ENCODE assay signal across 16 cellular contexts in genomic region chr6:85068221-85068620, GRCh38.
DNase-seq lines count a peak whose midpoint lies in the region; ATAC-seq and TF ChIP-seq lines count a peak whose summit lies in the region.
"Had no signal": no experiment of that assay in that cellular context is flagged by ENCODE, and none has a peak within 500 bp of the region (broad histone marks: within the 10 kb centered on the region; RNA-seq: fewer than 3 reads in every experiment).

No MANE protein-coding gene starts in this region.

- CTCF ChIA-PET in MCF 10A (lab: Yijun Ruan, JAX) = interaction anchor here (0.6 to 0.7 kb wide), 4 partner anchors 50 to 795 kb away, joined by 3 to 4 read pairs (median 3); no protein-coding TSS in a partner anchor

- no peak for ATAC-seq in sciatic nerve
- ATAC-seq: GM12878, K562 had no signal

- H3K36me3 ChIP-seq in breast epithelium = no peaks in the 10 kb centered on the region
- no peaks in the 10 kb centered on the region for H3K36me3 ChIP-seq in effector memory CD4-positive, alpha-beta T cell (ENCODE audit: control insufficient read depth, insufficient read depth, low read length)

- no peaks in the 10 kb centered on the region for H3K9me3 Mint-ChIP-seq in MCF 10A (ENCODE audit: unreplicated experiment)

- H3K4me1 ChIP-seq in breast epithelium = no peaks in the 10 kb centered on the region
- no peaks in the 10 kb centered on the region for H3K4me1 ChIP-seq in effector memory CD4-positive, alpha-beta T cell (ENCODE audit: control insufficient read depth, insufficient read depth, low read length, poor library complexity, severe bottlenecking)

- POLR2A ChIA-PET in MCF 10A (lab: Yijun Ruan, JAX) = interaction anchor here (1.0 to 3.0 kb wide), 2 partner anchors 9 kb away, joined by 3 to 10 read pairs; no protein-coding TSS in a partner anchor

- H3K4me3 ChIP-seq in breast epithelium = no peak overlapping the region
- no peak overlapping the region for H3K4me3 ChIP-seq in effector memory CD4-positive, alpha-beta T cell (ENCODE audit: insufficient read depth, low read depth, low read length, poor library complexity, severe bottlenecking)
- no peak overlapping the region for H3K4me3 ChIP-seq in coronary artery
- H3K4me3 ChIP-seq: GM12878, K562 had no signal

- peak; percentile 24 for DNase-seq in MCF 10A (ENCODE audit: unreplicated experiment)
- no peak for DNase-seq in breast epithelium (ENCODE audit: low spot score in 2 of 2)
- peak; percentile 10 for DNase-seq in SW480 (ENCODE audit: low spot score)
- peak; percentile 36 for DNase-seq in fibroblast of gingiva (ENCODE audit: low read depth)
- DNase-seq in sciatic nerve (ENCODE audit: low spot score) = no peak
- no peak for DNase-seq in effector memory CD4-positive, alpha-beta T cell
- no peak for DNase-seq in coronary artery (ENCODE audit: low spot score)
- DNase-seq: C1 segment of cervical spinal cord; Calu3; CD4-positive, alpha-beta T cell; DMS 273 treated with DMSO at 0.1 percent for 48 hours; GOT3; H9 had no signal

- H3K36me3 Mint-ChIP-seq in MCF 10A (ENCODE audit: insufficient read depth, unreplicated experiment) = no peaks in the 10 kb centered on the region

- no peaks in the 10 kb centered on the region for H3K27me3 Mint-ChIP-seq in MCF 10A (ENCODE audit: insufficient read depth, unreplicated experiment)
- H3K27me3 Mint-ChIP-seq: CD4-positive, alpha-beta T cell had no signal

- BruUV-seq in MCF 10A (replicated peaks; lab: Mats Ljungman, UMichigan) = no TSS peak

- intact Hi-C loops in MCF 10A (cut with micrococcal nuclease) (no loop called here), breast epithelium (cut with DNase I; ENCODE audit: low total_unique reads) (loop anchor here (1.0 kb wide), 1 partner anchor 21 kb away; no protein-coding TSS in a partner anchor), sciatic nerve (cut with DNase I) (no loop called here)

- no peak for TF ChIP-seq POLR2A in breast epithelium (IDR thresholded peaks at IDR 0.05)

- no peaks in the 10 kb centered on the region for H3K27me3 ChIP-seq in breast epithelium
- no peaks in the 10 kb centered on the region for H3K27me3 ChIP-seq in effector memory CD4-positive, alpha-beta T cell (replicated peaks; ENCODE audit: control insufficient read depth, insufficient read depth, low read length, poor library complexity, severe bottlenecking)

- H3K9me3 ChIP-seq in breast epithelium = peaks cover 0 to 7% of the 10 kb centered on the region in 2 donors
- no peaks in the 10 kb centered on the region for H3K9me3 ChIP-seq in effector memory CD4-positive, alpha-beta T cell (ENCODE audit: control insufficient read depth, low read length)

- no peak overlapping the region for H3K4me3 Mint-ChIP-seq in MCF 10A (ENCODE audit: unreplicated experiment)
- H3K4me3 Mint-ChIP-seq: CD4-positive, alpha-beta T cell; H9 had no signal

- H3K27ac ChIP-seq in breast epithelium = no peak overlapping the region
- H3K27ac ChIP-seq in effector memory CD4-positive, alpha-beta T cell (ENCODE audit: insufficient read depth, low read length, poor library complexity, severe bottlenecking) = no peak overlapping the region
- no peak overlapping the region for H3K27ac ChIP-seq in coronary artery
- H3K27ac ChIP-seq: 22Rv1 had no signal

- H3K4me1 Mint-ChIP-seq in MCF 10A (ENCODE audit: insufficient read depth, unreplicated experiment) = peaks cover 7% of the 10 kb centered on the region

- TF ChIP-seq CTCF in MCF 10A (IDR thresholded peaks at IDR 0.05; ENCODE audit: unreplicated experiment) (no peak), breast epithelium (IDR thresholded peaks at IDR 0.05) (no peak), coronary artery (IDR thresholded peaks at IDR 0.05) (no peak)

- H3K27ac Mint-ChIP-seq in MCF 10A (ENCODE audit: low read depth, unreplicated experiment) = no peak overlapping the region
- H3K27ac Mint-ChIP-seq: CD4-positive, alpha-beta T cell; H9 had no signal

Comparison
In these comparisons a context has a peak if more than half of its experiments do, and no peak if none do; other contexts are left out.
1. DNase-seq: peak in MCF 10A (single experiment), SW480 (single experiment) and fibroblast of gingiva (single experiment); none in breast epithelium (0 of 2), sciatic nerve (single experiment), effector memory CD4-positive, alpha-beta T cell (0 of 3) and coronary artery (single experiment).